In the genomic region with DNA sequence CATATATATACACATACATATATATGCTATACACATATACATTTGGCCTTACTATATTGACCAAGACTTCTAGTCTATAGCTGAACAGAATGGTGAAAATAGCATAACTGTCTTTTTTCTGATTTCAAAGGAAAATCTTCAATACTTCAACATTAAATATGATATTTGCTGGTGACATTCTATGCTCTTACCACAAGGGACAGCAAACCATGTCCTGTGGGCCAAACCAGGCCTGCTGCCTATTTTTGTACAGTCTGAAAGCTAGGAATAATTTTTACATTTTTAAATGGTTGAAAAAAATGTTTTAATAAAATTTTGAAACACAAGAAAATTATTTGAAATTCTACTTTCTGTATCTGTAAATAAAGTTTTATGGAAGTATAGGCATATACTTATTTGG, we compare ENCODE assay signal across 10 cellular contexts.
DNase-seq lines count a peak whose midpoint lies in the region; ATAC-seq, FAIRE-seq and TF ChIP-seq lines count a peak whose summit lies in the region.
"Had no signal": no experiment of that assay in that cellular context is flagged by ENCODE, and none has a peak within 500 bp of the region (broad histone marks: within the 10 kb centered on the region; RNA-seq: fewer than 3 reads in every experiment).

No MANE protein-coding gene starts in this region.

- no peak for TF ChIP-seq CTCF in A549 (IDR thresholded peaks at IDR 0.05)
- peak; percentile 27 for TF ChIP-seq CTCF in GM06990 (IDR thresholded peaks at IDR 0.05; ENCODE audit: insufficient read depth, low read length, poor library complexity, severe bottlenecking)
- TF ChIP-seq CTCF in PC-3 (conservative IDR thresholded peaks at IDR 0.05; ENCODE audit: low read depth, low read length) = peak; percentile 62
- peak; percentile 37 for TF ChIP-seq CTCF in fibroblast of the aortic adventitia (IDR thresholded peaks at IDR 0.05; ENCODE audit: insufficient read depth, low read length)

- H3K36me3 ChIP-seq in GM06990 (ENCODE audit: control insufficient read depth, insufficient read depth, low read length) (no peaks in the 10 kb centered on the region), PC-3 (ENCODE audit: low read depth, low read length) (no peaks in the 10 kb centered on the region)

- TF ChIP-seq RAD21 in A549 (conservative IDR thresholded peaks at IDR 0.05 in 1 of 2, IDR thresholded peaks at IDR 0.05 in 1 of 2) = 0 out of 5 replicates have a peak, but pooled peaks of 1 of the 2 experiments have one; percentile 18

- no peak overlapping the region for H2AFZ ChIP-seq in PC-3 (ENCODE audit: low read length)

- FAIRE-seq in A549 (lab: Jason Lieb, UNC) = no peak

- H3K9me2 ChIP-seq in PC-3 (replicated peaks; ENCODE audit: low read length) = no peaks in the 10 kb centered on the region

- H3K4me2 ChIP-seq in A549 (no peak overlapping the region), PC-3 (ENCODE audit: low read length) (no peak overlapping the region)

- H3K9me3 ChIP-seq in A549 (no peaks in the 10 kb centered on the region), PC-3 (ENCODE audit: low read length) (no peaks in the 10 kb centered on the region)

- no peak overlapping the region for H3K9ac ChIP-seq in PC-3 (ENCODE audit: low read length)

- POLR2A ChIA-PET in A549 (lab: Yijun Ruan, JAX) (no interaction called here), PC-3 (lab: Charles Lee; ENCODE audit: unreplicated experiment) (interaction anchor here (0.7 kb wide), 1 partner anchor 11 kb away, joined by 3 read pairs; no protein-coding TSS in a partner anchor)

- peak in 1 of 2 experiments; percentile 60; a peak in 2 of 6 replicates for ATAC-seq in A549
- ATAC-seq in PC-3 = peak; percentile 50; the same call in 1 of the 2 replicates
- ATAC-seq in GM21367 (IDR thresholded peaks at IDR 0.05; ENCODE audit: unreplicated experiment) = no peak

- DNase-seq in A549 (ENCODE audit: low read depth in 1 of 2, low spot score in 1 of 2) (peak; percentile 13), GM06990 (ENCODE audit: extremely low read depth, insufficient read length) (no peak), PC-3 (peak; percentile 37), fibroblast of the aortic adventitia (ENCODE audit: low read depth) (no peak), HCEC 1CT (no peak)
- DNase-seq in activated CD4-positive, alpha-beta T cell treated with anti-CD3 and anti-CD28 coated beads for 48 hours = no peak
- DNase-seq in activated effector memory CD4-positive, alpha-beta T cell treated with Interleukin-2 at 50 U/mL for 16 hours = no peak
- DNase-seq: effector CD8-positive, alpha-beta T cell; NK-92 treated with Interleukin-12 subunit alpha and Interleukin-12 subunit beta, amount 100 ng/mL, for 24 hours had no signal

- no peaks in the 10 kb centered on the region for H3K4me1 ChIP-seq in A549
- H3K4me1 ChIP-seq in PC-3 (ENCODE audit: insufficient read depth, low read length) = no peaks in the 10 kb centered on the region

- CTCF ChIA-PET in A549 (lab: Yijun Ruan, JAX) = interaction anchor here (1.5 kb wide), 1 partner anchor 9 kb away, joined by 4 read pairs; no protein-coding TSS in a partner anchor
- CTCF ChIA-PET in PC-3 (lab: Charles Lee) = interaction anchor here (0.6 kb wide), 1 partner anchor 96 kb away, joined by 4 read pairs; no protein-coding TSS in a partner anchor

- TF ChIP-seq POLR2A in A549 (IDR thresholded peaks at IDR 0.05; ENCODE audit: low read length) = no peak

- TF ChIP-seq EP300 in A549 (IDR thresholded peaks at IDR 0.05) = no peak

- H3K27ac ChIP-seq in A549 (no peak overlapping the region), PC-3 (ENCODE audit: low read length) (no peak overlapping the region)

- BruUV-seq in PC-3 (replicated peaks; lab: Mats Ljungman, UMichigan) = no TSS peak

- H3K27me3 ChIP-seq in GM06990 (replicated peaks; ENCODE audit: control insufficient read depth, insufficient read depth, low read length) = no peaks in the 10 kb centered on the region
- no peaks in the 10 kb centered on the region for H3K27me3 ChIP-seq in PC-3 (ENCODE audit: low read length)

- H4K20me1 ChIP-seq in PC-3 (ENCODE audit: low read length) = no peaks in the 10 kb centered on the region

- intact Hi-C loops in PC-3 (cut with micrococcal nuclease) = no loop called here

- no peaks in the 10 kb centered on the region for H3F3A ChIP-seq in PC-3 (ENCODE audit: low read length, unreplicated experiment)

- H3K79me2 ChIP-seq in PC-3 (ENCODE audit: low read length) = no peaks in the 10 kb centered on the region

- no peak overlapping the region for H3K4me3 ChIP-seq in A549
- H3K4me3 ChIP-seq in GM06990 (replicated peaks; ENCODE audit: low read depth, low read length) = no peak overlapping the region
- no peak overlapping the region for H3K4me3 ChIP-seq in PC-3 (ENCODE audit: low read length)
- no peak overlapping the region for H3K4me3 ChIP-seq in fibroblast of the aortic adventitia (ENCODE audit: low read depth, low read length)

TF ChIP-seq in A549, 52 proteins besides CTCF, POLR2A, EP300 and RAD21:
- TF ChIP-seq MAFK (IDR thresholded peaks at IDR 0.05; ENCODE audit: partially characterized antibody) = no peak
- no peak for TF ChIP-seq RCOR1 (IDR thresholded peaks at IDR 0.05; ENCODE audit: low read depth, low read length)
- TF ChIP-seq JUNB (IDR thresholded peaks at IDR 0.05) = no peak
- no peak for TF ChIP-seq EHMT2 (IDR thresholded peaks at IDR 0.05; ENCODE audit: low read depth)
- no peak for TF ChIP-seq ZC3H11A (IDR thresholded peaks at IDR 0.05)
- no peak for TF ChIP-seq CBX2 (IDR thresholded peaks at IDR 0.05; ENCODE audit: borderline replicate concordance, low read depth)
- TF ChIP-seq HEYL (CRISPR knock-in tag; IDR thresholded peaks at IDR 0.05) = no peak
- no peak for TF ChIP-seq FOSL2 (IDR thresholded peaks at IDR 0.05)
- TF ChIP-seq FOSL2 (CRISPR knock-in tag; IDR thresholded peaks at IDR 0.05) = no peak
- TF ChIP-seq POLR2AphosphoS2 (conservative IDR thresholded peaks at IDR 0.05; ENCODE audit: low read length) = no peak
- TF ChIP-seq HOXA7 (CRISPR knock-in tag; IDR thresholded peaks at IDR 0.05) = no peak
- TF ChIP-seq FOXS1 (CRISPR knock-in tag; IDR thresholded peaks at IDR 0.05) = no peak
- no peak for TF ChIP-seq CHD4 (IDR thresholded peaks at IDR 0.05; ENCODE audit: borderline replicate concordance)
- no peak for TF ChIP-seq ZSCAN20 (CRISPR knock-in tag; IDR thresholded peaks at IDR 0.05)
- no peak for TF ChIP-seq TFCP2L1 (CRISPR knock-in tag; IDR thresholded peaks at IDR 0.05)
- TF ChIP-seq MYC (IDR thresholded peaks at IDR 0.05; ENCODE audit: borderline replicate concordance, low read length) = no peak
- no peak for TF ChIP-seq TP53 (CRISPR knock-in tag; IDR thresholded peaks at IDR 0.05)
- TF ChIP-seq FOSB (CRISPR knock-in tag; IDR thresholded peaks at IDR 0.05) = no peak

Comparison
In these comparisons a context has a peak if more than half of its experiments do, and no peak if none do; other contexts are left out.
1. DNase-seq: peak in A549 (2 of 2) and PC-3 (single experiment); none in GM06990 (single experiment), fibroblast of the aortic adventitia (single experiment), HCEC 1CT (single experiment), activated CD4-positive, alpha-beta T cell treated with anti-CD3 and anti-CD28 coated beads for 48 hours (single experiment) and activated effector memory CD4-positive, alpha-beta T cell treated with Interleukin-2 at 50 U/mL for 16 hours (single experiment).